Comparison of ENCODE assay signal across 8 cellular contexts in the genomic region with DNA sequence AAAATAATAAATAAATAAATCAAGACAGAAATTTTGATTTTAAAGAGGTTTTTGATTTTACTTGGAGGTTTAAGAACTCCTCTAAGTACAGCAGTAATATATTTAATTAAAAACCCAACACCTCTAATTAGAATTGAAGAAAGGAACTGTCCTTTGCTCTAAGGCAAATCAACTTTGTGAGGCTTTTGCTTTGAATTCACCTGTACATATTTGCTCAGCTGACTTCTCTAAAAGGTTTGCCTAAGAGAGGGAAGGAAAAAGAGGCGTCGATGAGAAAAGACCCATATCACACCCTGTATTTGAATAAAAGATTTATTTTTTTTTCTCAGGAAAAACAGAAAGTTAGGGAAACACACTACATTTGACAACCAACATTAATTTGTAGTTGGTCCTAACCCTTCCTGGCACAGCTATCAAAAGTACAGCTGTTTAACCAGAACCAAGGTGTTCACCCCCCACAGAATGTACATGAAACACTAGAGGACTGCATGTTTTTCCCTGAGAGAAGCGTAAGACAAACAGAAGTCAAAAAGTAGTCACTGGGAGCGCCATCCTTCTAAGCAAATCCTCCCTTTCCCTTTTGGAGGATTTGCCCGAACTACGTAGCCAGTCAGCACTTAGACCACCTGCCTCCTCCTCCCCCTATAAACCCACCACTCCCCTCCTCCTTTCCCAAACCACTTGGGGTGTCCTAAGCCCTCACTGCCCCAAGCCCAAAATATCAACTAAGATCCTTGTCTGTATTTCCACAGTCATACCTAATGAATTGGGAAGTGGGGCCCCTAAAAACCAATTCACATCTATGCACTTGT. TPM values are rescaled to one million over a fixed set of nuclear protein-coding genes. Genes with fewer than 3 reads are reported as not detected.
A peak's percentile ranks its signal among the peaks of the same experiment; 100 is the strongest.
DNase-seq lines count a peak whose midpoint lies in the region; ATAC-seq and TF ChIP-seq lines count a peak whose summit lies in the region.

No MANE protein-coding gene starts in this region.

- H3K27ac ChIP-seq in BLaER1 (no peak overlapping the region), colonic mucosa (peak overlapping the region; percentile 98)

- H3K9me3 ChIP-seq in BLaER1 (no peaks in the 10 kb centered on the region), MG63 (no peaks in the 10 kb centered on the region), colonic mucosa (no peaks in the 10 kb centered on the region)

- H3K4me3 Mint-ChIP-seq in nephron progenitor cell: peak overlapping the region; percentile 100

- peaks cover 72% of the 10 kb centered on the region for H3K36me3 Mint-ChIP-seq in nephron progenitor cell (ENCODE audit: low read depth)

- no peak for ATAC-seq in HG03457 (IDR thresholded peaks at IDR 0.05; ENCODE audit: unreplicated experiment)
- ATAC-seq in HG03280 (IDR thresholded peaks at IDR 0.05; ENCODE audit: unreplicated experiment): no peak

- H3K4me1 ChIP-seq in BLaER1 (peaks cover 54% of the 10 kb centered on the region), colonic mucosa (peaks cover 18% of the 10 kb centered on the region)

- H4K20me1 ChIP-seq in BLaER1: peaks cover 99% of the 10 kb centered on the region

- H3K36me3 ChIP-seq in BLaER1 (peaks cover 80% of the 10 kb centered on the region), MG63 (peaks cover 87% of the 10 kb centered on the region), colonic mucosa (peaks cover 11% of the 10 kb centered on the region)

- H3K9ac ChIP-seq in BLaER1 (no peak overlapping the region), colonic mucosa (ENCODE audit: low read depth in 2 of 2, low read length in 2 of 2) (peak overlapping the region in 1 of 2 donors; percentile 52)

- peaks cover 50% of the 10 kb centered on the region for H3K4me1 Mint-ChIP-seq in nephron progenitor cell

- H3K27me3 ChIP-seq in BLaER1: no peaks in the 10 kb centered on the region
- no peaks in the 10 kb centered on the region for H3K27me3 ChIP-seq in MG63
- H3K27me3 ChIP-seq in colonic mucosa: no peaks in the 10 kb centered on the region

- TF ChIP-seq CTCF in colonic mucosa (IDR thresholded peaks at IDR 0.05) (no peak), nephron progenitor cell (IDR thresholded peaks at IDR 0.05) (no peak)

- DNase-seq in MG63: no peak
- DNase-seq in colonic mucosa: no peak
- no peak for DNase-seq in nephron progenitor cell
- no peak for DNase-seq in Ammon's horn (ENCODE audit: low spot score)
- no peak for DNase-seq in DMS79 (lab: John Stamatoyannopoulos, UW)

- H3K4me3 ChIP-seq in BLaER1 (no peak overlapping the region), MG63 (peak overlapping the region; percentile 92; the same call in 1 of the 2 replicates), colonic mucosa (peak overlapping the region; percentile 87)

- intact Hi-C loops in colonic mucosa (cut with DNase I): loop anchor here (5.0 kb wide), 1 partner anchor 48 kb away; no protein-coding TSS in a partner anchor

- peak overlapping the region; percentile 96 for H3K4me2 ChIP-seq in BLaER1

- peaks cover 2% of the 10 kb centered on the region for H3K27me3 Mint-ChIP-seq in nephron progenitor cell (ENCODE audit: low read depth, poor library complexity)

- peak overlapping the region; percentile 74 for H3K27ac Mint-ChIP-seq in nephron progenitor cell

- H3K9me3 Mint-ChIP-seq in nephron progenitor cell: no peaks in the 10 kb centered on the region

RNA-seq across cellular contexts. Expression of a gene that starts 4.9 kb away (rescaled TPM):
- total RNA-seq in MG63 (2014; rRNA removed; shearing (Covaris generic); ENCODE audit: low replicate concordance): 148 and 184 TPM in 2 replicates
- total RNA-seq in colonic mucosa: 100 to 1,000 TPM; 151 to 285 TPM

RNA-seq across cellular contexts. Expression of a gene that starts 25.3 kb away (rescaled TPM):
- 3.3 and 3.5 TPM in 2 replicates for total RNA-seq in MG63 (2014; rRNA removed; shearing (Covaris generic); ENCODE audit: low replicate concordance)
- total RNA-seq in colonic mucosa: 1 to 10 TPM; 4.9 to 6.3 TPM

RNA-seq across cellular contexts. Expression of a gene that starts 54.9 kb away (rescaled TPM):
- total RNA-seq in MG63 (2014; rRNA removed; shearing (Covaris generic); ENCODE audit: low replicate concordance): 172 and 256 TPM in 2 replicates
- total RNA-seq in colonic mucosa: 100 to 1,000 TPM; 199 to 227 TPM

RNA-seq across cellular contexts. Expression of a gene that starts 58.9 kb away (rescaled TPM):
- not detected in 2 replicates for total RNA-seq in MG63 (2014; rRNA removed; shearing (Covaris generic); ENCODE audit: low replicate concordance)
- total RNA-seq in colonic mucosa: not detected
